Comparison of ENCODE assay signal across 1 cellular context in genomic region chr11:69295995-69296889, GRCh38.
TF ChIP-seq lines count a peak whose summit lies in the region.

No MANE protein-coding gene starts in this region.

TF ChIP-seq in HepG2, 621 proteins besides CTCF, POLR2A, EP300 and RAD21 (continued from another document):
- no peak for TF ChIP-seq KDM2A (CRISPR knock-in tag; IDR thresholded peaks at IDR 0.05; ENCODE audit: borderline replicate concordance, low read depth)
- no peak for TF ChIP-seq DZIP1 (CRISPR knock-in tag; IDR thresholded peaks at IDR 0.05)
- TF ChIP-seq TOPORS (CRISPR knock-in tag; IDR thresholded peaks at IDR 0.05): no peak
- TF ChIP-seq ZBTB49 (CRISPR knock-in tag; IDR thresholded peaks at IDR 0.05; ENCODE audit: borderline replicate concordance): no peak
- TF ChIP-seq ZNF292 (CRISPR knock-in tag; IDR thresholded peaks at IDR 0.05; ENCODE audit: borderline replicate concordance, low read depth): no peak
- TF ChIP-seq, protein P1, sequence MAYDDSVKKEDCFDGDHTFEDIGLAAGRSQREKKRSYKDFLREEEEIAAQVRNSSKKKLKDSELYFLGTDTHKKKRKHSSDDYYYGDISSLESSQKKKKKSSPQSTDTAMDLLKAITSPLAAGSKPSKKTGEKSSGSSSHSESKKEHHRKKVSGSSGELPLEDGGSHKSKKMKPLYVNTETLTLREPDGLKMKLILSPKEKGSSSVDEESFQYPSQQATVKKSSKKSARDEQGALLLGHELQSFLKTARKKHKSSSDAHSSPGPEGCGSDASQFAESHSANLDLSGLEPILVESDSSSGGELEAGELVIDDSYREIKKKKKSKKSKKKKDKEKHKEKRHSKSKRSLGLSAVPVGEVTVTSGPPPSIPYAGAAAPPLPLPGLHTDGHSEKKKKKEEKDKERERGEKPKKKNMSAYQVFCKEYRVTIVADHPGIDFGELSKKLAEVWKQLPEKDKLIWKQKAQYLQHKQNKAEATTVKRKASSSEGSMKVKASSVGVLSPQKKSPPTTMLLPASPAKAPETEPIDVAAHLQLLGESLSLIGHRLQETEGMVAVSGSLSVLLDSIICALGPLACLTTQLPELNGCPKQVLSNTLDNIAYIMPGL (CRISPR knock-in tag; IDR thresholded peaks at IDR 0.05; ENCODE audit: borderline replicate concordance in 1 of 2, low read depth in 1 of 2): no peak
- TF ChIP-seq, protein P2, sequence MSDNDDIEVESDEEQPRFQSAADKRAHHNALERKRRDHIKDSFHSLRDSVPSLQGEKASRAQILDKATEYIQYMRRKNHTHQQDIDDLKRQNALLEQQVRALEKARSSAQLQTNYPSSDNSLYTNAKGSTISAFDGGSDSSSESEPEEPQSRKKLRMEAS (IDR thresholded peaks at IDR 0.05): peak; percentile 48; the same call in 1 of the 2 replicates
- TF ChIP-seq CBX2 (IDR thresholded peaks at IDR 0.05; ENCODE audit: low read depth, low read length): no peak
- no peak for TF ChIP-seq CBX2 (CRISPR knock-in tag; IDR thresholded peaks at IDR 0.05; ENCODE audit: low read depth)
- no peak for TF ChIP-seq KAT7 (CRISPR knock-in tag; IDR thresholded peaks at IDR 0.05; ENCODE audit: borderline replicate concordance)
- no peak for TF ChIP-seq HMGA1 (CRISPR knock-in tag; conservative IDR thresholded peaks at IDR 0.05)
- no peak for TF ChIP-seq GFI1 (CRISPR knock-in tag; IDR thresholded peaks at IDR 0.05; ENCODE audit: borderline replicate concordance)
- no peak for TF ChIP-seq ZNF598 (CRISPR knock-in tag; IDR thresholded peaks at IDR 0.05; ENCODE audit: borderline replicate concordance)
- TF ChIP-seq AHR (CRISPR knock-in tag; IDR thresholded peaks at IDR 0.05): no peak
- no peak for TF ChIP-seq PHF5A (CRISPR knock-in tag; IDR thresholded peaks at IDR 0.05; ENCODE audit: low read depth, unreplicated experiment)
- TF ChIP-seq ZBTB39 (CRISPR knock-in tag; IDR thresholded peaks at IDR 0.05): no peak
- no peak for TF ChIP-seq NR2F2 (IDR thresholded peaks at IDR 0.05; ENCODE audit: borderline replicate concordance, low read depth)
- TF ChIP-seq ZZZ3 (CRISPR knock-in tag; IDR thresholded peaks at IDR 0.05; ENCODE audit: borderline replicate concordance): no peak
- TF ChIP-seq ZMYM2 (CRISPR knock-in tag; IDR thresholded peaks at IDR 0.05): no peak
- TF ChIP-seq GABPA (IDR thresholded peaks at IDR 0.05; ENCODE audit: low read depth, low read length): no peak
- no peak for TF ChIP-seq GABPA (CRISPR knock-in tag; IDR thresholded peaks at IDR 0.05; ENCODE audit: low read depth)
- TF ChIP-seq YY1 (IDR thresholded peaks at IDR 0.05; ENCODE audit: insufficient read depth, insufficient replicate concordance, low read depth, low read length): peak; percentile 30
- TF ChIP-seq ZHX1 (CRISPR knock-in tag; IDR thresholded peaks at IDR 0.05; ENCODE audit: low read depth): no peak
- peak; percentile 100 for TF ChIP-seq CEBPB (IDR thresholded peaks at IDR 0.05; ENCODE audit: borderline replicate concordance, low read depth, low read length)
- no peak for TF ChIP-seq ZMYM4 (CRISPR knock-in tag; IDR thresholded peaks at IDR 0.05)
- no peak for TF ChIP-seq ZNF205 (CRISPR knock-in tag; IDR thresholded peaks at IDR 0.05)
- no peak for TF ChIP-seq ZBTB7B (CRISPR knock-in tag; IDR thresholded peaks at IDR 0.05)
- no peak for TF ChIP-seq ZNF138 (CRISPR knock-in tag; IDR thresholded peaks at IDR 0.05; ENCODE audit: low read depth)
- 0 out of 2 replicates have a peak, but pooled peaks have one; percentile 18 for TF ChIP-seq BHLHE40 (IDR thresholded peaks at IDR 0.05; ENCODE audit: low read length)
- no peak for TF ChIP-seq CBX1 (IDR thresholded peaks at IDR 0.05; ENCODE audit: low read depth)
- no peak for TF ChIP-seq ZNF30 (CRISPR knock-in tag; IDR thresholded peaks at IDR 0.05)
- TF ChIP-seq ZSCAN29 (CRISPR knock-in tag; conservative IDR thresholded peaks at IDR 0.05): no peak
- no peak for TF ChIP-seq SOX6 (IDR thresholded peaks at IDR 0.05)
- TF ChIP-seq SOX6 (CRISPR knock-in tag; IDR thresholded peaks at IDR 0.05): no peak
- no peak for TF ChIP-seq HNRNPLL (IDR thresholded peaks at IDR 0.05; ENCODE audit: low read depth, low read length, poor library complexity, severe bottlenecking)
- TF ChIP-seq XRCC5 (optimal IDR thresholded peaks at IDR 0.05; ENCODE audit: low read length): no peak
- TF ChIP-seq MAFK (conservative IDR thresholded peaks at IDR 0.05 in 1 of 2, IDR thresholded peaks at IDR 0.05 in 1 of 2; ENCODE audit: low read length in 2 of 2): no peak
- no peak for TF ChIP-seq SIX4 (CRISPR knock-in tag; IDR thresholded peaks at IDR 0.05)
- peak; percentile 53; the same call in 1 of the 2 replicates for TF ChIP-seq ZBTB33 (CRISPR knock-in tag; IDR thresholded peaks at IDR 0.05)
- TF ChIP-seq HNRNPL (IDR thresholded peaks at IDR 0.05; ENCODE audit: low read depth, low read length): no peak
- no peak for TF ChIP-seq ARNTL (CRISPR knock-in tag; IDR thresholded peaks at IDR 0.05)
- TF ChIP-seq SRSF4 (IDR thresholded peaks at IDR 0.05; ENCODE audit: low read depth, low read length, poor library complexity, severe bottlenecking): no peak
- TF ChIP-seq, protein P3, sequence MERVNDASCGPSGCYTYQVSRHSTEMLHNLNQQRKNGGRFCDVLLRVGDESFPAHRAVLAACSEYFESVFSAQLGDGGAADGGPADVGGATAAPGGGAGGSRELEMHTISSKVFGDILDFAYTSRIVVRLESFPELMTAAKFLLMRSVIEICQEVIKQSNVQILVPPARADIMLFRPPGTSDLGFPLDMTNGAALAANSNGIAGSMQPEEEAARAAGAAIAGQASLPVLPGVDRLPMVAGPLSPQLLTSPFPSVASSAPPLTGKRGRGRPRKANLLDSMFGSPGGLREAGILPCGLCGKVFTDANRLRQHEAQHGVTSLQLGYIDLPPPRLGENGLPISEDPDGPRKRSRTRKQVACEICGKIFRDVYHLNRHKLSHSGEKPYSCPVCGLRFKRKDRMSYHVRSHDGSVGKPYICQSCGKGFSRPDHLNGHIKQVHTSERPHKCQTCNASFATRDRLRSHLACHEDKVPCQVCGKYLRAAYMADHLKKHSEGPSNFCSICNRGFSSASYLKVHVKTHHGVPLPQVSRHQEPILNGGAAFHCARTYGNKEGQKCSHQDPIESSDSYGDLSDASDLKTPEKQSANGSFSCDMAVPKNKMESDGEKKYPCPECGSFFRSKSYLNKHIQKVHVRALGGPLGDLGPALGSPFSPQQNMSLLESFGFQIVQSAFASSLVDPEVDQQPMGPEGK (CRISPR knock-in tag; IDR thresholded peaks at IDR 0.05): peak; percentile 37; the same call in 1 of the 2 replicates
- TF ChIP-seq, protein P4, sequence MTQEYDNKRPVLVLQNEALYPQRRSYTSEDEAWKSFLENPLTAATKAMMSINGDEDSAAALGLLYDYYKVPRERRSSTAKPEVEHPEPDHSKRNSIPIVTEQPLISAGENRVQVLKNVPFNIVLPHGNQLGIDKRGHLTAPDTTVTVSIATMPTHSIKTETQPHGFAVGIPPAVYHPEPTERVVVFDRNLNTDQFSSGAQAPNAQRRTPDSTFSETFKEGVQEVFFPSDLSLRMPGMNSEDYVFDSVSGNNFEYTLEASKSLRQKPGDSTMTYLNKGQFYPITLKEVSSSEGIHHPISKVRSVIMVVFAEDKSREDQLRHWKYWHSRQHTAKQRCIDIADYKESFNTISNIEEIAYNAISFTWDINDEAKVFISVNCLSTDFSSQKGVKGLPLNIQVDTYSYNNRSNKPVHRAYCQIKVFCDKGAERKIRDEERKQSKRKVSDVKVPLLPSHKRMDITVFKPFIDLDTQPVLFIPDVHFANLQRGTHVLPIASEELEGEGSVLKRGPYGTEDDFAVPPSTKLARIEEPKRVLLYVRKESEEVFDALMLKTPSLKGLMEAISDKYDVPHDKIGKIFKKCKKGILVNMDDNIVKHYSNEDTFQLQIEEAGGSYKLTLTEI (CRISPR knock-in tag; conservative IDR thresholded peaks at IDR 0.05): no peak
- no peak for TF ChIP-seq PLSCR1 (CRISPR knock-in tag; IDR thresholded peaks at IDR 0.05; ENCODE audit: borderline replicate concordance)
